20 cellular contexts compared by ENCODE assay signal in genomic region chr18:77263471-77263774, GRCh38. TPM values are rescaled to one million over a fixed set of nuclear protein-coding genes. Genes with fewer than 3 reads are reported as not detected.
DNase-seq lines count a peak whose midpoint lies in the region; ATAC-seq and TF ChIP-seq lines count a peak whose summit lies in the region.
"Had no signal": no experiment of that assay in that cellular context is flagged by ENCODE, and none has a peak within 500 bp of the region (broad histone marks: within the 10 kb centered on the region; RNA-seq: fewer than 3 reads in every experiment).

No MANE protein-coding gene starts in this region.

- POLR2A ChIA-PET in HEK293 (lab: Yijun Ruan, JAX): interaction anchor here (1.3 to 1.5 kb wide), 2 partner anchors 15 to 131 kb away, joined by 3 to 4 read pairs; partner anchors contain the start of gene MBP

- H3K36me3 ChIP-seq in BE2C (no peaks in the 10 kb centered on the region), HEK293 (ENCODE audit: control insufficient read depth in 2 of 2, insufficient read depth in 1 of 2, low read length in 2 of 2) (no peaks in the 10 kb centered on the region; a peak in 1 of 3 replicates), WERI-Rb-1 (no peaks in the 10 kb centered on the region)
- H3K36me3 ChIP-seq: BLaER1, HAP-1 had no signal

- no peaks in the 10 kb centered on the region for H3K9me3 ChIP-seq in BE2C
- H3K9me3 ChIP-seq in HEK293 (ENCODE audit: control insufficient read depth, insufficient read depth, low read depth, low read length): no peaks in the 10 kb centered on the region
- no peaks in the 10 kb centered on the region for H3K9me3 ChIP-seq in WERI-Rb-1 (ENCODE audit: severe bottlenecking)
- H3K9me3 ChIP-seq: HAP-1 had no signal

- H3K4me1 ChIP-seq in BE2C: peaks cover 5% of the 10 kb centered on the region
- H3K4me1 ChIP-seq in HEK293 (ENCODE audit: control insufficient read depth, insufficient read depth, low read length): peaks cover 18% of the 10 kb centered on the region
- H3K4me1 ChIP-seq: A549, BLaER1, HAP-1 had no signal

- ATAC-seq in GM21447 (IDR thresholded peaks at IDR 0.05; ENCODE audit: unreplicated experiment): no peak
- ATAC-seq: CD8-positive, alpha-beta T cell; GM12878; K562 had no signal

- no peak for TF ChIP-seq CTCF in BE2C (IDR thresholded peaks at IDR 0.05; ENCODE audit: low read depth, low read length)
- TF ChIP-seq CTCF in HEK293 (tag by site-specific recombination; IDR thresholded peaks at IDR 0.05): no peak
- no peak for TF ChIP-seq CTCF in WERI-Rb-1 (IDR thresholded peaks at IDR 0.05; ENCODE audit: low read depth, low read length)

- DNase-seq in BE2C: peak; percentile 25
- DNase-seq in WERI-Rb-1: peak; percentile 54
- DNase-seq in HUDEP-2 (lab: John Stamatoyannopoulos, UW; ENCODE audit: unreplicated experiment in 76 of 76): no peak
- no peak for DNase-seq in kidney tubule cell (ENCODE audit: low spot score)
- DNase-seq: AML-193; CD8-positive, alpha-beta T cell; COR-L47; DMS 273 treated with DMSO at 0.1 percent for 48 hours; DMS53; DND-41; EL; GM23248; IMR-90 had no signal

- CTCF ChIA-PET in HEK293 (lab: Yijun Ruan, JAX): interaction anchor here (1.5 kb wide), 1 partner anchor 10 kb away, joined by 4 read pairs; no protein-coding TSS in a partner anchor

- H3K27ac ChIP-seq in HEK293 (ENCODE audit: extremely low read depth, low read depth, low read length) (peak overlapping the region; percentile 41; the same call in 1 of the 2 replicates), WERI-Rb-1 (no peak overlapping the region)
- H3K27ac ChIP-seq: A549, BLaER1, GM23248 had no signal

- H3K4me3 ChIP-seq in BE2C (ENCODE audit: low read depth, low read length) (no peak overlapping the region), HEK293 (ENCODE audit: low read depth, low read length) (no peak overlapping the region), WERI-Rb-1 (ENCODE audit: low read depth, low read length) (no peak overlapping the region)
- H3K4me3 ChIP-seq: A549, BLaER1, GM12878, GM23248, HAP-1, K562 had no signal

- H3K27me3 ChIP-seq in BE2C (no peaks in the 10 kb centered on the region), WERI-Rb-1 (ENCODE audit: insufficient read depth, low read depth, severe bottlenecking) (no peaks in the 10 kb centered on the region)
- H3K27me3 ChIP-seq: BLaER1 had no signal

TF ChIP-seq in HEK293, 187 proteins besides CTCF, POLR2A, EP300 and RAD21:
- TF ChIP-seq ZNF146 (tag by site-specific recombination; IDR thresholded peaks at IDR 0.05) (no peak), ZNF155 (tag by site-specific recombination; IDR thresholded peaks at IDR 0.05) (no peak), SETDB1 (IDR thresholded peaks at IDR 0.05; ENCODE audit: insufficient read length, low read length) (no peak), ZNF76 (tag by site-specific recombination; IDR thresholded peaks at IDR 0.05; ENCODE audit: borderline replicate concordance, low read depth) (no peak), ZNF629 (tag by site-specific recombination; IDR thresholded peaks at IDR 0.05) (no peak), ZBTB6 (tag by site-specific recombination; IDR thresholded peaks at IDR 0.05) (no peak), PRDM4 (tag by site-specific recombination; IDR thresholded peaks at IDR 0.05) (no peak), PBX3 (CRISPR knock-in tag; IDR thresholded peaks at IDR 0.05) (no peak), ZNF623 (tag by site-specific recombination; IDR thresholded peaks at IDR 0.05) (no peak), ZFHX2 (tag by site-specific recombination; conservative IDR thresholded peaks at IDR 0.05) (no peak)
TF ChIP-seq in HEK293: peak in this region for 0.

RNA-seq across cellular contexts. Expression of gene GALR1, which starts 13.8 kb away (rescaled TPM):
- 0.14 TPM for polyA plus RNA-seq in BE2C (2012; ENCODE audit: insufficient read depth, insufficient read length, low read depth)
- polyA plus RNA-seq: A549, GM12878, GM23248, IMR-90, K562 had no signal

Comparison
In these comparisons a context has a peak if more than half of its experiments do, and no peak if none do; other contexts are left out.
1. DNase-seq: peak in BE2C (single experiment) and WERI-Rb-1 (single experiment); none in HUDEP-2 (0 of 76) and kidney tubule cell (single experiment).